1 cellular context compared by ENCODE assay signal in the genomic region with DNA sequence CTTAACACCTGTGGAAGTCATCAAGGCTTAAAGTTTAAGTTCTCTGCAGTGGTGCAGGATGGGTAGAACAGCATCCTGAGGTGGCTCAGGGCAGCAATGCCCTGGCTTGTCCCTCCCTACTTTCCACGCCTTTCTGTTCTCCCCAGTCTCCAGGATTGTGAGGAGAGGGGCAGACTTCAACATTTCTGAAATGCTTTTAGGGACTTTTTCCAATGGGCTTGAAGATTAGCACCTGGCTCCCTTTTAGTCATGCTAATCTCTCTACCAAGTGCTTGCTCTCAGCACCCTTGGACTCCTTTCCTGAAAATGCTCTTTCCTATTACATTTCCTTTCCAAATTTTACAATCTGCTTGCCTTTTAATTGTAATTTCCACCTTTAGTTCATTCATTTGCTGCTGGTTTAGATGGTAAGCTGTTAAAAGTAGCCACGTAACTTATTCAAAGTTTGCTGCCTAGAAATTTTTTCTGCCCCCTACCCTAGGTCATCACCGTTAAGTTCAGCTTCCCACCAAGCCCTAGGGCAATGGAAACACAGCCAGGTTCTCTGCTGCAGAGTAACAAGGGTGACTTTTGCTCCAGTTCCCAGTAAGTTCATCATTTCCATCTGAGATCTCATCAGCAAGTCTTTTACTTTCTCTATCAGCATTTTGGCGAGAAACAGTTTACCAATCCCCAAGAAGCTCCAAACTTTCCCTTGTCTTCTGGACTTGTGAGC.
TF ChIP-seq lines count a peak whose summit lies in the region.

No MANE protein-coding gene starts in this region.

TF ChIP-seq in WTC11, 78 proteins besides CTCF, POLR2A, EP300 and RAD21 (continued from another document):
- TF ChIP-seq, protein P1, sequence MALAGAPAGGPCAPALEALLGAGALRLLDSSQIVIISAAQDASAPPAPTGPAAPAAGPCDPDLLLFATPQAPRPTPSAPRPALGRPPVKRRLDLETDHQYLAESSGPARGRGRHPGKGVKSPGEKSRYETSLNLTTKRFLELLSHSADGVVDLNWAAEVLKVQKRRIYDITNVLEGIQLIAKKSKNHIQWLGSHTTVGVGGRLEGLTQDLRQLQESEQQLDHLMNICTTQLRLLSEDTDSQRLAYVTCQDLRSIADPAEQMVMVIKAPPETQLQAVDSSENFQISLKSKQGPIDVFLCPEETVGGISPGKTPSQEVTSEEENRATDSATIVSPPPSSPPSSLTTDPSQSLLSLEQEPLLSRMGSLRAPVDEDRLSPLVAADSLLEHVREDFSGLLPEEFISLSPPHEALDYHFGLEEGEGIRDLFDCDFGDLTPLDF (CRISPR knock-in tag; IDR thresholded peaks at IDR 0.05): no peak
